In the genomic region with DNA sequence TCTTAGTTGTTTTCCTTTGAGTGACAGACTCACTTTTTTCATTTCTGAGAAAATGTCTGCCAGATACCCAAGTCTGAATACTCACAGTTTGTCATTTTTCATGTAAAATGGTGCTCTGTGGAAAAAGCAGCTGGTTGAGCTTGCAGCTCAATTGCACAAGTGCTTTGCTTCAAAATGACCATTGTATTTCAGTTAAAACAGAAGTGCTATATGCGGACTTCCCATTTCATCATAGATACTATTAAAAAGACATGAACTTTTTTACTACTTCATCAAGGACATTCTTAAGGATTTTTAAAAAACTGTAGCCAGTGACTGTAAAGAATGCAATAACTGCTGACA, we compare ENCODE assay signal across 1 cellular context.
TF ChIP-seq lines count a peak whose summit lies in the region.

No MANE protein-coding gene starts in this region.

TF ChIP-seq in GM23338, 12 proteins besides CTCF, POLR2A, EP300 and RAD21 (continued from another document):
- TF ChIP-seq, protein P1, sequence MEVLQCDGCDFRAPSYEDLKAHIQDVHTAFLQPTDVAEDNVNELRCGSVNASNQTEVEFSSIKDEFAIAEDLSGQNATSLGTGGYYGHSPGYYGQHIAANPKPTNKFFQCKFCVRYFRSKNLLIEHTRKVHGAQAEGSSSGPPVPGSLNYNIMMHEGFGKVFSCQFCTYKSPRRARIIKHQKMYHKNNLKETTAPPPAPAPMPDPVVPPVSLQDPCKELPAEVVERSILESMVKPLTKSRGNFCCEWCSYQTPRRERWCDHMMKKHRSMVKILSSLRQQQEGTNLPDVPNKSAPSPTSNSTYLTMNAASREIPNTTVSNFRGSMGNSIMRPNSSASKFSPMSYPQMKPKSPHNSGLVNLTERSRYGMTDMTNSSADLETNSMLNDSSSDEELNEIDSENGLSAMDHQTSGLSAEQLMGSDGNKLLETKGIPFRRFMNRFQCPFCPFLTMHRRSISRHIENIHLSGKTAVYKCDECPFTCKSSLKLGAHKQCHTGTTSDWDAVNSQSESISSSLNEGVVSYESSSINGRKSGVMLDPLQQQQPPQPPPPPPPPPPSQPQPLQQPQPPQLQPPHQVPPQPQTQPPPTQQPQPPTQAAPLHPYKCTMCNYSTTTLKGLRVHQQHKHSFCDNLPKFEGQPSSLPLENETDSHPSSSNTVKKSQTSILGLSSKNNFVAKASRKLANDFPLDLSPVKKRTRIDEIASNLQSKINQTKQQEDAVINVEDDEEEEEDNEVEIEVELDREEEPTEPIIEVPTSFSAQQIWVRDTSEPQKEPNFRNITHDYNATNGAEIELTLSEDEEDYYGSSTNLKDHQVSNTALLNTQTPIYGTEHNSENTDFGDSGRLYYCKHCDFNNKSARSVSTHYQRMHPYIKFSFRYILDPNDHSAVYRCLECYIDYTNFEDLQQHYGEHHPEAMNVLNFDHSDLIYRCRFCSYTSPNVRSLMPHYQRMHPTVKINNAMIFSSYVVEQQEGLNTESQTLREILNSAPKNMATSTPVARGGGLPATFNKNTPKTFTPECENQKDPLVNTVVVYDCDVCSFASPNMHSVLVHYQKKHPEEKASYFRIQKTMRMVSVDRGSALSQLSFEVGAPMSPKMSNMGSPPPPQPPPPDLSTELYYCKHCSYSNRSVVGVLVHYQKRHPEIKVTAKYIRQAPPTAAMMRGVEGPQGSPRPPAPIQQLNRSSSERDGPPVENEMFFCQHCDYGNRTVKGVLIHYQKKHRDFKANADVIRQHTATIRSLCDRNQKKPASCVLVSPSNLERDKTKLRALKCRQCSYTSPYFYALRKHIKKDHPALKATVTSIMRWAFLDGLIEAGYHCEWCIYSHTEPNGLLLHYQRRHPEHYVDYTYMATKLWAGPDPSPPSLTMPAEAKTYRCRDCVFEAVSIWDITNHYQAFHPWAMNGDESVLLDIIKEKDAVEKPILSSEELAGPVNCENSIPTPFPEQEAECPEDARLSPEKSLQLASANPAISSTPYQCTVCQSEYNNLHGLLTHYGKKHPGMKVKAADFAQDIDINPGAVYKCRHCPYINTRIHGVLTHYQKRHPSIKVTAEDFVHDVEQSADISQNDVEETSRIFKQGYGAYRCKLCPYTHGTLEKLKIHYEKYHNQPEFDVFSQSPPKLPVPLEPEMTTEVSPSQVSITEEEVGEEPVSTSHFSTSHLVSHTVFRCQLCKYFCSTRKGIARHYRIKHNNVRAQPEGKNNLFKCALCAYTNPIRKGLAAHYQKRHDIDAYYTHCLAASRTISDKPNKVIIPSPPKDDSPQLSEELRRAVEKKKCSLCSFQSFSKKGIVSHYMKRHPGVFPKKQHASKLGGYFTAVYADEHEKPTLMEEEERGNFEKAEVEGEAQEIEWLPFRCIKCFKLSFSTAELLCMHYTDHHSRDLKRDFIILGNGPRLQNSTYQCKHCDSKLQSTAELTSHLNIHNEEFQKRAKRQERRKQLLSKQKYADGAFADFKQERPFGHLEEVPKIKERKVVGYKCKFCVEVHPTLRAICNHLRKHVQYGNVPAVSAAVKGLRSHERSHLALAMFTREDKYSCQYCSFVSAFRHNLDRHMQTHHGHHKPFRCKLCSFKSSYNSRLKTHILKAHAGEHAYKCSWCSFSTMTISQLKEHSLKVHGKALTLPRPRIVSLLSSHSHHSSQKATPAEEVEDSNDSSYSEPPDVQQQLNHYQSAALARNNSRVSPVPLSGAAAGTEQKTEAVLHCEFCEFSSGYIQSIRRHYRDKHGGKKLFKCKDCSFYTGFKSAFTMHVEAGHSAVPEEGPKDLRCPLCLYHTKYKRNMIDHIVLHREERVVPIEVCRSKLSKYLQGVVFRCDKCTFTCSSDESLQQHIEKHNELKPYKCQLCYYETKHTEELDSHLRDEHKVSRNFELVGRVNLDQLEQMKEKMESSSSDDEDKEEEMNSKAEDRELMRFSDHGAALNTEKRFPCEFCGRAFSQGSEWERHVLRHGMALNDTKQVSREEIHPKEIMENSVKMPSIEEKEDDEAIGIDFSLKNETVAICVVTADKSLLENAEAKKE (CRISPR knock-in tag; IDR thresholded peaks at IDR 0.05): no peak
- TF ChIP-seq, protein P2, sequence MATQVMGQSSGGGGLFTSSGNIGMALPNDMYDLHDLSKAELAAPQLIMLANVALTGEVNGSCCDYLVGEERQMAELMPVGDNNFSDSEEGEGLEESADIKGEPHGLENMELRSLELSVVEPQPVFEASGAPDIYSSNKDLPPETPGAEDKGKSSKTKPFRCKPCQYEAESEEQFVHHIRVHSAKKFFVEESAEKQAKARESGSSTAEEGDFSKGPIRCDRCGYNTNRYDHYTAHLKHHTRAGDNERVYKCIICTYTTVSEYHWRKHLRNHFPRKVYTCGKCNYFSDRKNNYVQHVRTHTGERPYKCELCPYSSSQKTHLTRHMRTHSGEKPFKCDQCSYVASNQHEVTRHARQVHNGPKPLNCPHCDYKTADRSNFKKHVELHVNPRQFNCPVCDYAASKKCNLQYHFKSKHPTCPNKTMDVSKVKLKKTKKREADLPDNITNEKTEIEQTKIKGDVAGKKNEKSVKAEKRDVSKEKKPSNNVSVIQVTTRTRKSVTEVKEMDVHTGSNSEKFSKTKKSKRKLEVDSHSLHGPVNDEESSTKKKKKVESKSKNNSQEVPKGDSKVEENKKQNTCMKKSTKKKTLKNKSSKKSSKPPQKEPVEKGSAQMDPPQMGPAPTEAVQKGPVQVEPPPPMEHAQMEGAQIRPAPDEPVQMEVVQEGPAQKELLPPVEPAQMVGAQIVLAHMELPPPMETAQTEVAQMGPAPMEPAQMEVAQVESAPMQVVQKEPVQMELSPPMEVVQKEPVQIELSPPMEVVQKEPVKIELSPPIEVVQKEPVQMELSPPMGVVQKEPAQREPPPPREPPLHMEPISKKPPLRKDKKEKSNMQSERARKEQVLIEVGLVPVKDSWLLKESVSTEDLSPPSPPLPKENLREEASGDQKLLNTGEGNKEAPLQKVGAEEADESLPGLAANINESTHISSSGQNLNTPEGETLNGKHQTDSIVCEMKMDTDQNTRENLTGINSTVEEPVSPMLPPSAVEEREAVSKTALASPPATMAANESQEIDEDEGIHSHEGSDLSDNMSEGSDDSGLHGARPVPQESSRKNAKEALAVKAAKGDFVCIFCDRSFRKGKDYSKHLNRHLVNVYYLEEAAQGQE (IDR thresholded peaks at IDR 0.05; ENCODE audit: unreplicated experiment): no peak
- TF ChIP-seq JUNB (IDR thresholded peaks at IDR 0.05; ENCODE audit: unreplicated experiment) (no peak), POLR2AphosphoS5 (IDR thresholded peaks at IDR 0.05; ENCODE audit: low read depth) (no peak), ZNF331 (CRISPR knock-in tag; IDR thresholded peaks at IDR 0.05; ENCODE audit: low read depth) (no peak), EZH2phosphoT487 (IDR thresholded peaks at IDR 0.05; ENCODE audit: unreplicated experiment) (no peak), CREB1 (CRISPR knock-in tag; IDR thresholded peaks at IDR 0.05; ENCODE audit: low read depth) (no peak)
TF ChIP-seq in GM23338: peak in this region for 0.
